ENCODE assay signal across 8 cellular contexts in genomic region chr11:112175596-112175947, GRCh38. TPM values are rescaled to one million over a fixed set of nuclear protein-coding genes. Genes with fewer than 3 reads are reported as not detected.
DNase-seq lines count a peak whose midpoint lies in the region; ATAC-seq and TF ChIP-seq lines count a peak whose summit lies in the region.

No MANE protein-coding gene starts in this region.

- no peaks in the 10 kb centered on the region for H3K9me3 Mint-ChIP-seq in activated CD4-positive, alpha-beta T cell treated with anti-CD3 and anti-CD28 coated beads, Interleukin-2, amount 10 ng/mL, durations not matched to agents 24 days and 14 days
- H3K9me3 Mint-ChIP-seq in effector memory CD8-positive, alpha-beta T cell: no peaks in the 10 kb centered on the region

- peak overlapping the region; percentile 65 for H3K4me3 Mint-ChIP-seq in activated CD4-positive, alpha-beta T cell treated with anti-CD3 and anti-CD28 coated beads, Interleukin-2, amount 10 ng/mL, durations not matched to agents 24 days and 14 days
- peak overlapping the region; percentile 33 to 56 for H3K4me3 Mint-ChIP-seq in effector memory CD8-positive, alpha-beta T cell

- H3K4me1 Mint-ChIP-seq in activated CD4-positive, alpha-beta T cell treated with anti-CD3 and anti-CD28 coated beads, Interleukin-2, amount 10 ng/mL, durations not matched to agents 24 days and 14 days: peaks cover 7% of the 10 kb centered on the region
- peaks cover 10 to 11% of the 10 kb centered on the region in 2 donors for H3K4me1 Mint-ChIP-seq in effector memory CD8-positive, alpha-beta T cell (ENCODE audit: low read depth in 2 of 2)

- H3K36me3 ChIP-seq in muscle layer of colon (ENCODE audit: insufficient read depth, low read length) (no peaks in the 10 kb centered on the region), upper lobe of right lung (no peaks in the 10 kb centered on the region)

- no peak for ATAC-seq in effector memory CD8-positive, alpha-beta T cell (replicated peaks)
- ATAC-seq in upper lobe of right lung (peak; percentile 7), HG02759 (IDR thresholded peaks at IDR 0.05; ENCODE audit: unreplicated experiment) (no peak), GM19463 (IDR thresholded peaks at IDR 0.05; ENCODE audit: unreplicated experiment) (no peak)

- no peak overlapping the region for H3K27ac Mint-ChIP-seq in activated CD4-positive, alpha-beta T cell treated with anti-CD3 and anti-CD28 coated beads, Interleukin-2, amount 10 ng/mL, durations not matched to agents 24 days and 14 days
- peak overlapping the region in 1 of 2 donors; percentile 9 for H3K27ac Mint-ChIP-seq in effector memory CD8-positive, alpha-beta T cell

- H3K9me3 ChIP-seq in muscle layer of colon (ENCODE audit: low read length): no peaks in the 10 kb centered on the region
- H3K9me3 ChIP-seq in upper lobe of right lung: no peaks in the 10 kb centered on the region

- H3K27ac ChIP-seq in muscle layer of colon (ENCODE audit: low read depth, low read length): peak overlapping the region; percentile 45
- peak overlapping the region; percentile 58 for H3K27ac ChIP-seq in upper lobe of right lung

- H3K36me3 Mint-ChIP-seq in activated CD4-positive, alpha-beta T cell treated with anti-CD3 and anti-CD28 coated beads, Interleukin-2, amount 10 ng/mL, durations not matched to agents 24 days and 14 days (ENCODE audit: low read depth): no peaks in the 10 kb centered on the region
- H3K36me3 Mint-ChIP-seq in effector memory CD8-positive, alpha-beta T cell (ENCODE audit: insufficient read depth): no peaks in the 10 kb centered on the region

- peaks cover 36% of the 10 kb centered on the region for H3K27me3 Mint-ChIP-seq in activated CD4-positive, alpha-beta T cell treated with anti-CD3 and anti-CD28 coated beads, Interleukin-2, amount 10 ng/mL, durations not matched to agents 24 days and 14 days
- peaks cover 14 to 19% of the 10 kb centered on the region in 2 donors for H3K27me3 Mint-ChIP-seq in effector memory CD8-positive, alpha-beta T cell

- DNase-seq in activated CD4-positive, alpha-beta T cell treated with anti-CD3 and anti-CD28 coated beads, Interleukin-2, amount 10 ng/mL, durations not matched to agents 24 days and 14 days: no peak
- DNase-seq in activated CD4-positive, alpha-beta T cell treated with anti-CD3 and anti-CD28 coated beads for 1 hour: no peak
- no peak for DNase-seq in effector memory CD8-positive, alpha-beta T cell
- DNase-seq in upper lobe of right lung (no peak), NCI-H2227 (lab: John Stamatoyannopoulos, UW; ENCODE audit: unreplicated experiment) (no peak)

- TF ChIP-seq CTCF in upper lobe of right lung (IDR thresholded peaks at IDR 0.05): no peak

- H3K9ac ChIP-seq in muscle layer of colon (ENCODE audit: low read length): no peak overlapping the region

- H3K27me3 ChIP-seq in muscle layer of colon (ENCODE audit: control insufficient read depth in 1 of 2, insufficient read depth in 2 of 2, low read length in 2 of 2) (no peaks in the 10 kb centered on the region), upper lobe of right lung (no peaks in the 10 kb centered on the region)

- intact Hi-C loops in activated CD4-positive, alpha-beta T cell treated with anti-CD3 and anti-CD28 coated beads, Interleukin-2, amount 10 ng/mL, durations not matched to agents 24 days and 14 days (cut with micrococcal nuclease): loop anchor here (2.0 kb wide), 1 partner anchor 63 kb away; no protein-coding TSS in a partner anchor
- intact Hi-C loops in upper lobe of right lung (cut with DNase I): no loop called here

- peak overlapping the region; percentile 22 to 61 for H3K4me3 ChIP-seq in muscle layer of colon (ENCODE audit: low read depth in 1 of 2, low read length in 2 of 2)
- peak overlapping the region; percentile 30 for H3K4me3 ChIP-seq in upper lobe of right lung

- peaks cover 23% of the 10 kb centered on the region for H3K4me1 ChIP-seq in muscle layer of colon (ENCODE audit: insufficient read depth, low read length)
- peaks cover 5% of the 10 kb centered on the region for H3K4me1 ChIP-seq in upper lobe of right lung

RNA-seq across cellular contexts. Expression of gene BCO2, which starts 0.3 kb away (rescaled TPM):
- 0.83 and 1.1 TPM in 2 replicates for total RNA-seq in activated CD4-positive, alpha-beta T cell treated with anti-CD3 and anti-CD28 coated beads, Interleukin-2, amount 10 ng/mL, durations not matched to agents 24 days and 14 days
- 7.7 TPM for total RNA-seq in upper lobe of right lung

RNA-seq across cellular contexts. Expression of gene TEX12, which starts 8.4 kb away (rescaled TPM):
- not detected in 2 replicates for total RNA-seq in activated CD4-positive, alpha-beta T cell treated with anti-CD3 and anti-CD28 coated beads, Interleukin-2, amount 10 ng/mL, durations not matched to agents 24 days and 14 days
- not detected for total RNA-seq in upper lobe of right lung

RNA-seq across cellular contexts. Expression of gene IL18, which starts 11.7 kb away (rescaled TPM):
- total RNA-seq in activated CD4-positive, alpha-beta T cell treated with anti-CD3 and anti-CD28 coated beads, Interleukin-2, amount 10 ng/mL, durations not matched to agents 24 days and 14 days: 0.12 TPM in 1 of 2 replicates, not detected in the other
- total RNA-seq in upper lobe of right lung: 49.9 TPM

RNA-seq across cellular contexts. Expression of gene PTS, which starts 50.7 kb away (rescaled TPM):
- 33.1 and 34.4 TPM in 2 replicates for total RNA-seq in activated CD4-positive, alpha-beta T cell treated with anti-CD3 and anti-CD28 coated beads, Interleukin-2, amount 10 ng/mL, durations not matched to agents 24 days and 14 days
- 22.5 TPM for total RNA-seq in upper lobe of right lung

Comparison
In these comparisons a context has a peak if more than half of its experiments do, and no peak if none do; other contexts are left out.
1. RNA of gene IL18, which starts 11.7 kb away (total RNA-seq): 49.9 TPM in upper lobe of right lung (single experiment); 0.12 TPM in activated CD4-positive, alpha-beta T cell treated with anti-CD3 and anti-CD28 coated beads, Interleukin-2, amount 10 ng/mL, durations not matched to agents 24 days and 14 days; every median in the first group is over 10 times any median in the second.